ENCODE assay signal across 8 cellular contexts in the genomic region with DNA sequence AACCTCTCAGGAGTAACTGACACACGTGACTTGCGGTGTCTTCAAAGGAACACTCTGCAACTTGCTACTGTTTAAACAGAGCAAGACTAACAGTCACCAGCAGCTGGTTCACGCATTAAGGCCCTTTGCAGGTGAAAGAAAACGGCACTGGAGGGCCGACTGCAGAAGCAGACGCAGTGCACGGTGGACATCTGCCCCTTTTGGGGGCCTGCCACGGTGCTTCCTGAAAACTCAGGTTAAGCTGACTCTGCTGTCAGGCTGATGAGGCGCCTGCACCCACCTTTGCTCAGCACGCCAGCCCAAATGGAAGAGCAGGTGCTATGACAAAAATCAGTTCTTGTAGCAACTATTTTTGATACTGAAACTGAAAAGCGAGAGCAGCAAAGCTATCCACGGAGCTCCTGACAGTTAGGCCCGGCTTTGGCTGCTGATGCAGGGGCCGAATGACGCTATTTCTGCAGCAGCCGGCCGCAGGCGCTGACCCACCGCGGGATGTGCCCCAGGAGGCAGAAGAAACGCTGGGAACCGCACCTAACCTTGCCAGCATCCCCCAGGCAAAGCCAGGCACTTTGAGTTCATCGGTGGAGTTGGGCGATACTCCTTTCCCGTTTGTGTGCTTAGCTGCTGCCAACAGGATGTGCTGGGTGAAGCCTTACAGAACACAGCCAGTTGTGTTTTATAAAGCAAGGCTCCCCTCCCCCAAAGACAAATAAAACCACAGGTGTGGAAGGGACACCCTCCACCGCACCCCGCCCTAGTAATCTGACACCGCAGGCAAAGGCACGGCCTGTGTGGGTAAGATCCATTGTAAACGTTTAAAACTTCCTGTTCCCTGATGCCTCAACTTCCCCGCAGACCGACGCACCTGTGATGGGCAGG. TPM values are rescaled to one million over a fixed set of nuclear protein-coding genes. Genes with fewer than 3 reads are reported as not detected.
DNase-seq lines count a peak whose midpoint lies in the region; ATAC-seq and TF ChIP-seq lines count a peak whose summit lies in the region.

No MANE protein-coding gene starts in this region.

- no peaks in the 10 kb centered on the region for H3K9me3 ChIP-seq in suprapubic skin

- H3K4me1 ChIP-seq in suprapubic skin, result peaks cover 12% of the 10 kb centered on the region

- ATAC-seq in GM19397 (IDR thresholded peaks at IDR 0.05; ENCODE audit: unreplicated experiment), result peak; percentile 49
- peak; percentile 52 for ATAC-seq in HG03442 (IDR thresholded peaks at IDR 0.05; ENCODE audit: unreplicated experiment)
- peak; percentile 90 for ATAC-seq in left lobe of liver

- no peak for TF ChIP-seq EP300 in suprapubic skin (IDR thresholded peaks at IDR 0.05)

- peak overlapping the region; percentile 33 for H3K4me3 ChIP-seq in suprapubic skin

- 37% methylated on average over 19 of the region's 33 CpGs for WGBS in suprapubic skin

- DNase-seq in COLO668 (lab: John Stamatoyannopoulos, UW; ENCODE audit: unreplicated experiment) (peak; percentile 97), NCI-H774 (lab: John Stamatoyannopoulos, UW) (peak; percentile 99), left lobe of liver (ENCODE audit: low spot score) (peak; percentile 78), suprapubic skin (ENCODE audit: low spot score in 2 of 2) (peak; percentile 66 to 78), T1000 (lab: John Stamatoyannopoulos, UW) (no peak)
- DNase-seq in activated naive CD4-positive, alpha-beta T cell treated with Interleukin-2 at 50 U/mL for 16 hours, result peak; percentile 46

- no peak for TF ChIP-seq POLR2A in suprapubic skin (IDR thresholded peaks at IDR 0.05)

- no peak for TF ChIP-seq CTCF in suprapubic skin (IDR thresholded peaks at IDR 0.05)

- peaks cover 6% of the 10 kb centered on the region for H3K27me3 ChIP-seq in suprapubic skin

- peak overlapping the region; percentile 44 for H3K27ac ChIP-seq in suprapubic skin

- H3K36me3 ChIP-seq in suprapubic skin, result peaks cover 34% of the 10 kb centered on the region

RNA-seq across cellular contexts. Expression of gene TERT, which starts 21.1 kb away (rescaled TPM):
- total RNA-seq in left lobe of liver (0.10 TPM), suprapubic skin (not detected)

RNA-seq across cellular contexts. Expression of gene CLPTM1L, which starts 29.0 kb away (rescaled TPM):
- total RNA-seq in left lobe of liver (147 TPM), suprapubic skin (100 to 1,000 TPM in 1 of 4 donors, 10 to 100 TPM in 3; 62.6 to 132 (median 93.5) TPM)
